Comparison of ENCODE assay signal across 28 cellular contexts in genomic region chr14:104144453-104144790, GRCh38. TPM values are rescaled to one million over a fixed set of nuclear protein-coding genes. Genes with fewer than 3 reads are reported as not detected.
"Had no signal": no experiment of that assay in that cellular context is flagged by ENCODE, and none has a peak within 500 bp of the region (broad histone marks: within the 10 kb centered on the region; RNA-seq: fewer than 3 reads in every experiment).

No MANE protein-coding gene starts in this region.

- H3K4me1 ChIP-seq: ascending aorta had no signal

- H3K36me3 Mint-ChIP-seq: activated CD4-positive, alpha-beta memory T cell treated with anti-CD3 and anti-CD28 coated beads for 36 hours; activated CD8-positive, alpha-beta memory T cell treated with anti-CD3 and anti-CD28 coated beads, Interleukin-2, amount 10 ng/mL, durations not matched to agents 7 days and 5 days; activated naive CD4-positive, alpha-beta T cell treated with anti-CD3 and anti-CD28 coated beads, Interleukin-2, amount 10 ng/mL, durations not matched to agents 7 days and 5 days; activated naive CD8-positive, alpha-beta T cell treated with anti-CD3 and anti-CD28 coated beads, Interleukin-2, amount 10 ng/mL, durations not matched to agents 7 days and 5 days; T-cell had no signal

- H3K27me3 ChIP-seq: ascending aorta had no signal

- H3K9ac ChIP-seq: KMS-11 had no signal

- DNase-seq: activated CD4-positive, alpha-beta memory T cell treated with anti-CD3 and anti-CD28 coated beads for 36 hours; activated CD4-positive, alpha-beta T cell treated with anti-CD3 and anti-CD28 coated beads, Interleukin-2, amount 10 ng/mL, durations not matched to agents 7 days and 5 days; activated CD8-positive, alpha-beta memory T cell treated with anti-CD3 and anti-CD28 coated beads for 24 hours; activated CD8-positive, alpha-beta memory T cell treated with anti-CD3 and anti-CD28 coated beads, Interleukin-2, amount 10 ng/mL, durations not matched to agents 7 days and 5 days; activated CD8-positive, alpha-beta memory T cell treated with anti-CD3 and anti-CD28 coated beads, Interleukin-2, amount 50 U/mL, for 48 hours; activated effector memory CD4-positive, alpha-beta T cell treated with Interleukin-2 at 50 U/mL for 16 hours; activated T-cell treated with anti-CD3 and anti-CD28 coated beads, Interleukin-2, amount 50 U/mL, for 48 hours; amygdala; MM.1S; MV-4-11; NCI-H1092; NCI-H1436 treated with DMSO at 0.1 percent for 48 hours; NCI-H1694 treated with DMSO at 0.1 percent for 48 hours; NCI-H2029; NCI-H345; NCI-H524 treated with DMSO at 0.1 percent for 48 hours; SHP77 treated with DMSO at 0.1 percent for 48 hours; T-cell; T-helper 9 cell had no signal

- H3K36me3 ChIP-seq: ascending aorta had no signal

- H3K27ac Mint-ChIP-seq: activated CD4-positive, alpha-beta memory T cell treated with anti-CD3 and anti-CD28 coated beads for 36 hours; activated CD4-positive, alpha-beta T cell treated with anti-CD3 and anti-CD28 coated beads, Interleukin-2, amount 10 ng/mL, durations not matched to agents 7 days and 5 days; activated CD8-positive, alpha-beta memory T cell treated with anti-CD3 and anti-CD28 coated beads, Interleukin-2, amount 10 ng/mL, durations not matched to agents 7 days and 5 days; activated naive CD4-positive, alpha-beta T cell treated with anti-CD3 and anti-CD28 coated beads, Interleukin-2, amount 10 ng/mL, durations not matched to agents 7 days and 5 days; activated naive CD8-positive, alpha-beta T cell treated with anti-CD3 and anti-CD28 coated beads, Interleukin-2, amount 10 ng/mL, durations not matched to agents 7 days and 5 days; T-cell had no signal

- H3K9me3 Mint-ChIP-seq: activated CD4-positive, alpha-beta memory T cell treated with anti-CD3 and anti-CD28 coated beads for 36 hours; activated CD4-positive, alpha-beta T cell treated with anti-CD3 and anti-CD28 coated beads, Interleukin-2, amount 10 ng/mL, durations not matched to agents 7 days and 5 days; activated naive CD4-positive, alpha-beta T cell treated with anti-CD3 and anti-CD28 coated beads, Interleukin-2, amount 10 ng/mL, durations not matched to agents 7 days and 5 days; activated naive CD8-positive, alpha-beta T cell treated with anti-CD3 and anti-CD28 coated beads, Interleukin-2, amount 10 ng/mL, durations not matched to agents 7 days and 5 days; T-cell had no signal

- H3K4me1 Mint-ChIP-seq: activated CD4-positive, alpha-beta T cell treated with anti-CD3 and anti-CD28 coated beads, Interleukin-2, amount 10 ng/mL, durations not matched to agents 7 days and 5 days; activated CD8-positive, alpha-beta memory T cell treated with anti-CD3 and anti-CD28 coated beads, Interleukin-2, amount 10 ng/mL, durations not matched to agents 7 days and 5 days; activated naive CD4-positive, alpha-beta T cell treated with anti-CD3 and anti-CD28 coated beads, Interleukin-2, amount 10 ng/mL, durations not matched to agents 7 days and 5 days; activated naive CD8-positive, alpha-beta T cell treated with anti-CD3 and anti-CD28 coated beads, Interleukin-2, amount 10 ng/mL, durations not matched to agents 7 days and 5 days; T-cell had no signal

- ATAC-seq: activated CD8-positive, alpha-beta memory T cell treated with anti-CD3 and anti-CD28 coated beads, Interleukin-2, amount 10 ng/mL, durations not matched to agents 7 days and 5 days; Panc1; SK-N-SH treated with all-trans-retinoic acid at 6 μM for 48 hours; T-cell had no signal

- H3K27ac ChIP-seq: ascending aorta, KMS-11, WERI-Rb-1 had no signal

- H3K9me3 ChIP-seq: ascending aorta had no signal

- H3K4me3 Mint-ChIP-seq: activated CD4-positive, alpha-beta memory T cell treated with anti-CD3 and anti-CD28 coated beads for 36 hours; activated CD4-positive, alpha-beta T cell treated with anti-CD3 and anti-CD28 coated beads, Interleukin-2, amount 10 ng/mL, durations not matched to agents 7 days and 5 days; activated CD8-positive, alpha-beta memory T cell treated with anti-CD3 and anti-CD28 coated beads, Interleukin-2, amount 10 ng/mL, durations not matched to agents 7 days and 5 days; activated naive CD4-positive, alpha-beta T cell treated with anti-CD3 and anti-CD28 coated beads, Interleukin-2, amount 10 ng/mL, durations not matched to agents 7 days and 5 days; activated naive CD8-positive, alpha-beta T cell treated with anti-CD3 and anti-CD28 coated beads, Interleukin-2, amount 10 ng/mL, durations not matched to agents 7 days and 5 days; T-cell had no signal

- H3K4me3 ChIP-seq: ascending aorta had no signal

RNA-seq across cellular contexts. Expression of gene KIF26A, which starts 6.0 kb away (rescaled TPM):
- total RNA-seq: LHCN-M2, RPMI7951 had no signal

RNA-seq across cellular contexts. Expression of gene ASPG, which starts 58.9 kb away (rescaled TPM):
- total RNA-seq: activated CD4-positive, alpha-beta memory T cell treated with anti-CD3 and anti-CD28 coated beads for 36 hours; activated CD4-positive, alpha-beta T cell treated with anti-CD3 and anti-CD28 coated beads, Interleukin-2, amount 10 ng/mL, durations not matched to agents 7 days and 5 days; activated CD8-positive, alpha-beta memory T cell treated with anti-CD3 and anti-CD28 coated beads, Interleukin-2, amount 10 ng/mL, durations not matched to agents 7 days and 5 days; activated naive CD8-positive, alpha-beta T cell treated with anti-CD3 and anti-CD28 coated beads, Interleukin-2, amount 10 ng/mL, durations not matched to agents 7 days and 5 days; ascending aorta; RPMI7951 had no signal
